Comparison of ENCODE assay signal across 1 cellular context in the genomic region with DNA sequence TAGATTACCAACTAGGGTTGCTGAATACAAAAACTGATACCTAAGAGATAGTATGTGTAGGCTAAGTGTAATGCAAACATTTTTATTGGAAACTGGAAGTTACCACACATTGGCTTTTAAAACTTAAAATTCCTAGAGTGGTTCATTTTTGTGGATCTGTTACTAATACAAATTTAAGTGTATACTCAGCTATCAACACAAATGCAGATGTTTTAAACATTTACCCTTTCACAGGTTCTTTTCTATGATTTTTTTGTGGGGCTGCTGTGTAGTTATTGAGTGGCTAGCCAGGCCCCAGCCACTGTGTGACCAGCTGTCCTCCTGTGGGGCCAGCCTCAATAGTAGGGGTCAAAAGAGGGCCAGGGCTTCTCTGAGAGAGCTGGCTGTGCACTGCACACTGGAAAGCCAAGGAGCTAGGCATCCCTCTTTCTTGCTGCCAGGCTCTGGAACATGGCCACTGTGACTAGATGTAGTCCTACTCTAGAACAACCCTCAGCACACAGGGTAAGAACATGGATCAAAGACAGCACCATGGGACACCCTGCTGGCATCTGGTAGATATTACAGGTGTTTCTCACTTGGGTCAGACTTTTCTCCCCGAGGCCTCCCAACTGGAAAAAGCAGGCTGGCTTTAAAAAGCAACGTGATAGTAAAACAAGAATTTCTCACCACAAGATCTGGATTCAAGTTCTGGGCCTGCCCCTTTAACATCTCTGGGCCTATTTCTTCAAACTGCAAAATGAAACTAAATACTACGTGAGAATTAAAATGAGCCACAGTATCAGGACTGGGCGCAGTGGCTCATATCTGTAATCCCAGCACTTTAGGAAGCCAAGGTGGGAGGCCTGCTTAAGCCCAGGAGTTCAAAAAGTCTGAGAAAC.
TF ChIP-seq lines count a peak whose summit lies in the region.

No MANE protein-coding gene starts in this region.

TF ChIP-seq in PFSK-1, 5 proteins besides CTCF, POLR2A, EP300 and RAD21:
- TF ChIP-seq, protein P1, sequence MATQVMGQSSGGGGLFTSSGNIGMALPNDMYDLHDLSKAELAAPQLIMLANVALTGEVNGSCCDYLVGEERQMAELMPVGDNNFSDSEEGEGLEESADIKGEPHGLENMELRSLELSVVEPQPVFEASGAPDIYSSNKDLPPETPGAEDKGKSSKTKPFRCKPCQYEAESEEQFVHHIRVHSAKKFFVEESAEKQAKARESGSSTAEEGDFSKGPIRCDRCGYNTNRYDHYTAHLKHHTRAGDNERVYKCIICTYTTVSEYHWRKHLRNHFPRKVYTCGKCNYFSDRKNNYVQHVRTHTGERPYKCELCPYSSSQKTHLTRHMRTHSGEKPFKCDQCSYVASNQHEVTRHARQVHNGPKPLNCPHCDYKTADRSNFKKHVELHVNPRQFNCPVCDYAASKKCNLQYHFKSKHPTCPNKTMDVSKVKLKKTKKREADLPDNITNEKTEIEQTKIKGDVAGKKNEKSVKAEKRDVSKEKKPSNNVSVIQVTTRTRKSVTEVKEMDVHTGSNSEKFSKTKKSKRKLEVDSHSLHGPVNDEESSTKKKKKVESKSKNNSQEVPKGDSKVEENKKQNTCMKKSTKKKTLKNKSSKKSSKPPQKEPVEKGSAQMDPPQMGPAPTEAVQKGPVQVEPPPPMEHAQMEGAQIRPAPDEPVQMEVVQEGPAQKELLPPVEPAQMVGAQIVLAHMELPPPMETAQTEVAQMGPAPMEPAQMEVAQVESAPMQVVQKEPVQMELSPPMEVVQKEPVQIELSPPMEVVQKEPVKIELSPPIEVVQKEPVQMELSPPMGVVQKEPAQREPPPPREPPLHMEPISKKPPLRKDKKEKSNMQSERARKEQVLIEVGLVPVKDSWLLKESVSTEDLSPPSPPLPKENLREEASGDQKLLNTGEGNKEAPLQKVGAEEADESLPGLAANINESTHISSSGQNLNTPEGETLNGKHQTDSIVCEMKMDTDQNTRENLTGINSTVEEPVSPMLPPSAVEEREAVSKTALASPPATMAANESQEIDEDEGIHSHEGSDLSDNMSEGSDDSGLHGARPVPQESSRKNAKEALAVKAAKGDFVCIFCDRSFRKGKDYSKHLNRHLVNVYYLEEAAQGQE (IDR thresholded peaks at IDR 0.05; ENCODE audit: insufficient read depth in 1 of 2, low read depth in 2 of 2, low read length in 2 of 2) = no peak
- TF ChIP-seq SIN3A (IDR thresholded peaks at IDR 0.05; ENCODE audit: borderline replicate concordance, insufficient read depth, low read length) = no peak
- peak; percentile 68; the same call in 1 of the 2 replicates for TF ChIP-seq POLR2AphosphoS5 (IDR thresholded peaks at IDR 0.05; ENCODE audit: low read depth, low read length)
- no peak for TF ChIP-seq FOXP2 (optimal IDR thresholded peaks at IDR 0.05; ENCODE audit: borderline replicate concordance, extremely low read depth, extremely low read length, insufficient read depth)
